In the genomic region with DNA sequence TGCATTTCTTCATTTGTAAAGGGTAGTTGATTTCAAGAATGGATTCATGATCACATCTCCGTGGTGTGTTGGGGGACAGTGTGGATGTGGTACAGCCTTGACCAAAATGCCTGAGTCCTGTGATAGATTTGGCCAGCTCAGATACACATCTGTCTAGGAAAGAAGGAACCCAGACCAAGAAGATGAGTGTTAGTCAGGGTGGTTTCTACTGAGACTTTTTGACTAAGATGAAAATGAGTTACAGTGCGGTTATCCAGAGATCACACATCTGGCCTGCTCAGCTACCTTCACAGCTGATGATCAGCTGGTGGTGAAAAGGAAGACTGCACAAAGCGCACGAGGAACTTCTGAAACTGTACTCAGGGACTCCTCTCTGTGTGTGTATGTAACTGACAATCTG, we compare ENCODE assay signal across 9 cellular contexts.
A peak's percentile ranks its signal among the peaks of the same experiment; 100 is the strongest.
DNase-seq lines count a peak whose midpoint lies in the region; ATAC-seq, FAIRE-seq and TF ChIP-seq lines count a peak whose summit lies in the region.
"Had no signal": no experiment of that assay in that cellular context is flagged by ENCODE, and none has a peak within 500 bp of the region (broad histone marks: within the 10 kb centered on the region; RNA-seq: fewer than 3 reads in every experiment).

No MANE protein-coding gene starts in this region.

- 95% methylated on average over 4 of the region's 4 CpGs for WGBS in hepatocyte (ENCODE audit: low lambda C conversion rate, missing lambda C conversion rate)

- H3K27me3 ChIP-seq in hepatocyte (no peaks in the 10 kb centered on the region), subcutaneous abdominal adipose tissue (ENCODE audit: control insufficient read depth in 5 of 5, insufficient read depth in 4 of 5, low read length in 5 of 5) (no peaks in the 10 kb centered on the region)

- no peaks in the 10 kb centered on the region for H3K9me3 ChIP-seq in hepatocyte (ENCODE audit: low read depth)
- H3K9me3 ChIP-seq in subcutaneous abdominal adipose tissue (ENCODE audit: control insufficient read depth in 5 of 5, low read length in 5 of 5), result no peaks in the 10 kb centered on the region

- no peak for FAIRE-seq in RCC 7860 (lab: Jason Lieb, UNC)

- H3K4me2 ChIP-seq in hepatocyte, result no peak overlapping the region

- peaks cover 96% of the 10 kb centered on the region for H3K79me2 ChIP-seq in hepatocyte

- peaks cover 61% of the 10 kb centered on the region for H4K20me1 ChIP-seq in hepatocyte (ENCODE audit: insufficient read depth, poor library complexity, severe bottlenecking)

- no peak overlapping the region for H2AFZ ChIP-seq in hepatocyte

- H3K36me3 ChIP-seq in hepatocyte (replicated peaks; ENCODE audit: insufficient read depth, low read depth), result no peaks in the 10 kb centered on the region
- H3K36me3 ChIP-seq in subcutaneous abdominal adipose tissue (ENCODE audit: control insufficient read depth in 5 of 5, insufficient read depth in 5 of 5, low read length in 5 of 5), result peaks cover 0 to 8% (median 2%) of the 10 kb centered on the region in 5 donors

- peak; percentile 62 for DNase-seq in NOMO-1 treated with DMSO at 0.1 percent for 48 hours (lab: John Stamatoyannopoulos, UW; ENCODE audit: unreplicated experiment)
- DNase-seq in NOMO-1 treated with dmso at 0.1 percent for 144 hours (lab: John Stamatoyannopoulos, UW; ENCODE audit: unreplicated experiment), result no peak
- DNase-seq in hepatocyte (ENCODE audit: low spot score), result no peak
- no peak for DNase-seq in RCC 7860 (ENCODE audit: low spot score)
- no peak for DNase-seq in NCI-H2171 (lab: John Stamatoyannopoulos, UW)

- H3K4me3 ChIP-seq in hepatocyte (no peak overlapping the region), subcutaneous abdominal adipose tissue (ENCODE audit: low read depth in 1 of 5, low read length in 5 of 5) (no peak overlapping the region)

- no peak overlapping the region for H3K9ac ChIP-seq in subcutaneous abdominal adipose tissue (ENCODE audit: low read length in 5 of 5)

- TF ChIP-seq CTCF in hepatocyte (IDR thresholded peaks at IDR 0.05; ENCODE audit: poor library complexity), result no peak

- H3K9me2 ChIP-seq in hepatocyte (replicated peaks; ENCODE audit: insufficient read depth), result no peaks in the 10 kb centered on the region

- H3K4me1 ChIP-seq in hepatocyte (ENCODE audit: insufficient read depth), result peaks cover 41% of the 10 kb centered on the region
- H3K4me1 ChIP-seq in subcutaneous abdominal adipose tissue (ENCODE audit: control insufficient read depth in 5 of 5, insufficient read depth in 5 of 5, low read length in 5 of 5), result peaks cover 0 to 41% (median 24%) of the 10 kb centered on the region in 5 donors

- peak overlapping the region; percentile 22 for H3K27ac ChIP-seq in hepatocyte
- peak overlapping the region; percentile 15 for H3K27ac ChIP-seq in subcutaneous abdominal adipose tissue (ENCODE audit: low read depth, low read length)
- H3K27ac ChIP-seq: 22Rv1 had no signal

- peak; percentile 83 for ATAC-seq in HG03060 (IDR thresholded peaks at IDR 0.05; ENCODE audit: low read depth, unreplicated experiment)
- ATAC-seq in activated CD4-positive, CD25-positive, alpha-beta regulatory T cell treated with anti-CD3 and anti-CD28 coated beads, Interleukin-2, amount 50 U/mL, for 24 hours, result peak; percentile 91 to 95
